Comparison of ENCODE assay signal across 20 cellular contexts in the genomic region with DNA sequence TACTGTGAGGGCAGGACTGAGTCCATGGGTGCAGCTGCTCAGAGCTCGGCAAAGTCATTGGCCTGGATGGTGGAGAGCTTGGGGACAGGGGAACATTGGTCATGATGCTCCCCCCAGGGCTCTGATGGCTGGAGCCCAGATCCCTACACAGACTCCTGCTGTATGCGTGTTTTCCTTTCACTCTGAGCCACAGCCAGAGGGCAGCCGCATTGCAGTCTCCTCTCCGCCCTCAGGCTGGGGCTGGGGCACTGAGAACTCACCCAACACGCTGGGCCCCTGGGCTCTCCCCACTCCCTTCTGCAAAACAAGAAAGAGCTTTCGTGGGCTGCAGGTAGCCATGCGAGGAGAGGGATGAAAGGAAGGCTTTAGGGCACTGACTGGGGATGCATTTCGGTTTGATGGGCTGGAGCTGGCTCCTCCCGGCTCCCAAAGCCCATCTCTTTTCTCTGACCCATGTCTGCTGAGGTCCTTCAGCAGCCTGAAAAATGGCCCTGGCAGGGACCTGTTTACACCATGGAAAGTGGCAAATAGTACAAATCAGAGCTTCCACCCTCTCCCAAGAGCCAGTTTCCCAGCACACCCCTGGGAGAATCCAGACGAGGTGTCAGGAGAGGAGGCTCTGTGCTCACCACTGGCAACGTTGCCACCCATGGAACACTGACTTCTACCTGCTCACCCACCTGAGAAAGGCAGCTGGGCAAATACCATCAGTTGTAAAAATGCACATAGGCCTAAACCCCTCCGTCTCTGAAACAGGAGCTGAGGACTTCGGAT. TPM values are rescaled to one million over a fixed set of nuclear protein-coding genes. Genes with fewer than 3 reads are reported as not detected.
DNase-seq lines count a peak whose midpoint lies in the region; ATAC-seq and TF ChIP-seq lines count a peak whose summit lies in the region.
"Had no signal": no experiment of that assay in that cellular context is flagged by ENCODE, and none has a peak within 500 bp of the region (broad histone marks: within the 10 kb centered on the region; RNA-seq: fewer than 3 reads in every experiment).

No MANE protein-coding gene starts in this region.

- H3K27ac ChIP-seq in left ventricle myocardium inferior (replicated peaks), result no peak overlapping the region
- no peak overlapping the region for H3K27ac ChIP-seq in foreskin keratinocyte
- H3K27ac ChIP-seq in mesenchymal stem cell (ENCODE audit: low read length, poor library complexity, severe bottlenecking), result no peak overlapping the region
- H3K27ac ChIP-seq: brain microvascular endothelial cell, gastrocnemius medialis had no signal

- H2BK120ac ChIP-seq in mesenchymal stem cell (ENCODE audit: low read depth, low read length), result no peak overlapping the region

- H3K9ac ChIP-seq in mesenchymal stem cell (ENCODE audit: low read length), result no peak overlapping the region

- no peak overlapping the region for H2AK5ac ChIP-seq in mesenchymal stem cell (ENCODE audit: low read length, severe bottlenecking)

- DNase-seq in cardiac septum (ENCODE audit: low spot score) (peak; percentile 56), left ventricle myocardium inferior (no peak), foreskin keratinocyte (no peak), nucleus accumbens (lab: John Stamatoyannopoulos, UW) (peak in 52 of 56 donors; percentile 20 to 85 (median 62)), mesenchymal stem cell (no peak), NCI-H2107 treated with DMSO at 0.1 percent for 48 hours (lab: John Stamatoyannopoulos, UW; ENCODE audit: unreplicated experiment) (no peak)
- DNase-seq in stimulated activated naive CD8-positive, alpha-beta T cell treated with anti-CD3 and anti-CD28 coated beads, Interleukin-15, amount 100 ng/mL, for 72 hours, result no peak
- DNase-seq: activated CD4-positive, alpha-beta T cell treated with anti-CD3 and anti-CD28 coated beads, Interleukin-2, amount 50 U/mL, for 48 hours; activated naive CD4-positive, alpha-beta T cell treated with anti-CD3 and anti-CD28 coated beads for 36 hours; brain microvascular endothelial cell; CD4-positive, CD25-positive, alpha-beta regulatory T cell; erythroblast; gastrocnemius medialis; NCI-H1436; NCI-H2171; NCI-H526 treated with DMSO at 0.1 percent for 48 hours; SHP77 had no signal

- H2BK12ac ChIP-seq in mesenchymal stem cell (ENCODE audit: low read length in 2 of 2), result no peak overlapping the region

- no peak overlapping the region for H2BK5ac ChIP-seq in mesenchymal stem cell (ENCODE audit: low read depth, low read length, poor library complexity, severe bottlenecking)

- peaks cover 99% of the 10 kb centered on the region for H3K36me3 ChIP-seq in left ventricle myocardium inferior
- H3K36me3 ChIP-seq in mesenchymal stem cell (ENCODE audit: control insufficient read depth in 1 of 2, insufficient read depth in 2 of 2, low read depth in 1 of 2, low read length in 2 of 2), result peaks cover 93 to 100% of the 10 kb centered on the region in 2 experiments

- H3K9me3 Mint-ChIP-seq in stimulated activated naive CD8-positive, alpha-beta T cell treated with anti-CD3 and anti-CD28 coated beads, Interleukin-15, amount 100 ng/mL, for 72 hours, result no peaks in the 10 kb centered on the region
- H3K9me3 Mint-ChIP-seq: activated naive CD4-positive, alpha-beta T cell treated with anti-CD3 and anti-CD28 coated beads for 36 hours had no signal

- no peak overlapping the region for H3K23ac ChIP-seq in mesenchymal stem cell (ENCODE audit: low read length in 2 of 2)

- peak overlapping the region in 1 of 2 donors; percentile 71 for H3K27ac Mint-ChIP-seq in stimulated activated naive CD8-positive, alpha-beta T cell treated with anti-CD3 and anti-CD28 coated beads, Interleukin-15, amount 100 ng/mL, for 72 hours
- H3K27ac Mint-ChIP-seq: activated naive CD4-positive, alpha-beta T cell treated with anti-CD3 and anti-CD28 coated beads for 36 hours had no signal

- no peaks in the 10 kb centered on the region for H3K27me3 Mint-ChIP-seq in stimulated activated naive CD8-positive, alpha-beta T cell treated with anti-CD3 and anti-CD28 coated beads, Interleukin-15, amount 100 ng/mL, for 72 hours
- H3K27me3 Mint-ChIP-seq: CD4-positive, CD25-positive, alpha-beta regulatory T cell had no signal

- no peak overlapping the region for H4K91ac ChIP-seq in mesenchymal stem cell (ENCODE audit: low read length)

- H3K4ac ChIP-seq in mesenchymal stem cell (ENCODE audit: low read depth in 1 of 2, low read length in 2 of 2), result no peak overlapping the region

- H3K27me3 ChIP-seq in left ventricle myocardium inferior (ENCODE audit: low read depth), result no peaks in the 10 kb centered on the region
- no peaks in the 10 kb centered on the region for H3K27me3 ChIP-seq in foreskin keratinocyte
- H3K27me3 ChIP-seq in mesenchymal stem cell (ENCODE audit: control insufficient read depth in 1 of 2, insufficient read depth in 1 of 2, low read length in 2 of 2), result no peaks in the 10 kb centered on the region
- H3K27me3 ChIP-seq: brain microvascular endothelial cell, gastrocnemius medialis had no signal

- no peak overlapping the region for H2BK15ac ChIP-seq in mesenchymal stem cell (ENCODE audit: low read depth, poor library complexity, severe bottlenecking)

- H3K4me1 Mint-ChIP-seq in stimulated activated naive CD8-positive, alpha-beta T cell treated with anti-CD3 and anti-CD28 coated beads, Interleukin-15, amount 100 ng/mL, for 72 hours, result no peaks in the 10 kb centered on the region

- H3K4me3 ChIP-seq in left ventricle myocardium inferior (no peak overlapping the region), mesenchymal stem cell (ENCODE audit: insufficient read depth in 1 of 2, low read depth in 1 of 2, low read length in 2 of 2) (no peak overlapping the region)
- H3K4me3 ChIP-seq: gastrocnemius medialis, GM12878 had no signal

- 95% methylated on average over 13 of the region's 13 CpGs for WGBS in mesenchymal stem cell

- H3K9me3 ChIP-seq in left ventricle myocardium inferior (replicated peaks) (no peaks in the 10 kb centered on the region), mesenchymal stem cell (ENCODE audit: control insufficient read depth, low read length) (no peaks in the 10 kb centered on the region)
- H3K9me3 ChIP-seq: gastrocnemius medialis had no signal

- no peak overlapping the region for H3K18ac ChIP-seq in mesenchymal stem cell (ENCODE audit: low read depth in 1 of 2, low read length in 2 of 2)

- H3K4me1 ChIP-seq in left ventricle myocardium inferior (peaks cover 6% of the 10 kb centered on the region), foreskin keratinocyte (no peaks in the 10 kb centered on the region), mesenchymal stem cell (ENCODE audit: control insufficient read depth, insufficient read depth, low read depth, low read length) (peaks cover 4% of the 10 kb centered on the region)
- H3K4me1 ChIP-seq: gastrocnemius medialis had no signal

- peak; percentile 6 for ATAC-seq in foreskin keratinocyte
- ATAC-seq in stimulated activated naive CD8-positive, alpha-beta T cell treated with anti-CD3 and anti-CD28 coated beads, Interleukin-15, amount 100 ng/mL, for 72 hours, result no peak
- no peak for ATAC-seq in HG03025 (IDR thresholded peaks at IDR 0.05; ENCODE audit: low FRiP score, unreplicated experiment)
- ATAC-seq: gastrocnemius medialis, GM12878, left lobe of liver had no signal

- H3K4me3 Mint-ChIP-seq in stimulated activated naive CD8-positive, alpha-beta T cell treated with anti-CD3 and anti-CD28 coated beads, Interleukin-15, amount 100 ng/mL, for 72 hours, result no peak overlapping the region
- H3K4me3 Mint-ChIP-seq: activated naive CD4-positive, alpha-beta T cell treated with anti-CD3 and anti-CD28 coated beads for 36 hours; CD4-positive, CD25-positive, alpha-beta regulatory T cell had no signal

- no peak overlapping the region for H3K14ac ChIP-seq in mesenchymal stem cell (ENCODE audit: low read length in 2 of 2)

- H4K8ac ChIP-seq in mesenchymal stem cell (ENCODE audit: low read length), result no peak overlapping the region

- no peak overlapping the region for H3K4me2 ChIP-seq in mesenchymal stem cell (ENCODE audit: low read length, poor library complexity, severe bottlenecking)

- H2AFZ ChIP-seq in mesenchymal stem cell (ENCODE audit: low read depth, low read length), result no peak overlapping the region

- no peak for TF ChIP-seq CTCF in left ventricle myocardium inferior (IDR thresholded peaks at IDR 0.05; ENCODE audit: borderline replicate concordance)
- no peak for TF ChIP-seq CTCF in foreskin keratinocyte (conservative IDR thresholded peaks at IDR 0.05)

- intact Hi-C loops in cardiac septum (cut with DNase I) (no loop called here), left ventricle myocardium inferior (cut with micrococcal nuclease) (no loop called here)

- peaks cover 70% of the 10 kb centered on the region for H3K79me1 ChIP-seq in mesenchymal stem cell (replicated peaks; ENCODE audit: low read length, poor library complexity, severe bottlenecking)

RNA-seq across cellular contexts. Expression of gene CAPN2, which starts 43.9 kb away (rescaled TPM):
- total RNA-seq in cardiac septum, result 80.0 TPM
- 65.3 TPM for total RNA-seq in left ventricle myocardium inferior
- total RNA-seq in foreskin keratinocyte, result 530 and 551 TPM in 2 replicates
- 278 and 298 TPM in 2 replicates for polyA plus RNA-seq in foreskin keratinocyte
- 247 TPM for polyA plus RNA-seq in mesenchymal stem cell (2013, experiment 1 of 2)
- 249 TPM for polyA plus RNA-seq in mesenchymal stem cell (2013, experiment 2 of 2)

Comparison
In these comparisons a context has a peak if more than half of its experiments do, and no peak if none do; other contexts are left out.
1. DNase-seq: peak in cardiac septum (single experiment) and nucleus accumbens (52 of 56); none in left ventricle myocardium inferior (single experiment), foreskin keratinocyte (0 of 2), stimulated activated naive CD8-positive, alpha-beta T cell treated with anti-CD3 and anti-CD28 coated beads, Interleukin-15, amount 100 ng/mL, for 72 hours (0 of 2), mesenchymal stem cell (single experiment) and NCI-H2107 treated with DMSO at 0.1 percent for 48 hours (single experiment).